ENCODE assay signal across 21 cellular contexts in the genomic region with DNA sequence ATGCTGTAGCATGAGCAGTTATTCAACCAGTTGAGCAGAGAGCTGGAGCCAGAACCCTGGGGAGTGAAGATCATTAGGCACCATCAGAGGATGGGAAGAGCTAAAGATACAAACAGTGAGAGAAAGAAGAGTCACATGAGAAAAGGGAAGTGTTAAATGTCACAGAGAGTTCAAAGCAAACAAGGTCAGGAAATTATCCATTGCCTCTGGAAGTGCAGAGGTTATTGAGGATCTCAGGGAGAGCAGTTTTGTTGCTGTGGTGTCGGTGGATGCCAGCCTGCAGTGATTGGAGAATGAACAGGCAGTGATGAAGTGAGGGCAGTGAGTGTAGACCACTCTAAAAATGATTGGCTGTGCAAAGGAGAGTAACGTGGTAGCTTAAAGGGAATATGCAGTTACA. TPM values are rescaled to one million over a fixed set of nuclear protein-coding genes. Genes with fewer than 3 reads are reported as not detected.
DNase-seq lines count a peak whose midpoint lies in the region; ATAC-seq and TF ChIP-seq lines count a peak whose summit lies in the region.
"Had no signal": no experiment of that assay in that cellular context is flagged by ENCODE, and none has a peak within 500 bp of the region (broad histone marks: within the 10 kb centered on the region; RNA-seq: fewer than 3 reads in every experiment).

No MANE protein-coding gene starts in this region.

- no peak for TF ChIP-seq POLR2A in esophagus muscularis mucosa (IDR thresholded peaks at IDR 0.05; ENCODE audit: low read depth)
- TF ChIP-seq POLR2A in uterus (IDR thresholded peaks at IDR 0.05) = no peak

- no peak for ATAC-seq in Right ventricle myocardium superior (ENCODE audit: poor library complexity)
- no peak for ATAC-seq in HG02938 (IDR thresholded peaks at IDR 0.05; ENCODE audit: unreplicated experiment)
- ATAC-seq: A549, HCT116 had no signal

- no peaks in the 10 kb centered on the region for H3K9me3 ChIP-seq in left ventricle myocardium inferior (replicated peaks)
- H3K9me3 ChIP-seq in esophagus muscularis mucosa = no peaks in the 10 kb centered on the region
- H3K9me3 ChIP-seq in uterus = no peaks in the 10 kb centered on the region
- H3K9me3 ChIP-seq: A549, BE2C, SJSA1 had no signal

- TF ChIP-seq CTCF in left ventricle myocardium inferior (IDR thresholded peaks at IDR 0.05; ENCODE audit: borderline replicate concordance) = no peak
- no peak for TF ChIP-seq CTCF in esophagus muscularis mucosa (IDR thresholded peaks at IDR 0.05)
- no peak for TF ChIP-seq CTCF in uterus (IDR thresholded peaks at IDR 0.05)

- no peaks in the 10 kb centered on the region for H3K27me3 ChIP-seq in left ventricle myocardium inferior (ENCODE audit: low read depth)
- H3K27me3 ChIP-seq in esophagus muscularis mucosa = no peaks in the 10 kb centered on the region
- H3K27me3 ChIP-seq in uterus = no peaks in the 10 kb centered on the region
- H3K27me3 ChIP-seq: BE2C, SJSA1 had no signal

- TF ChIP-seq EP300 in esophagus muscularis mucosa (IDR thresholded peaks at IDR 0.05) = no peak

- peak overlapping the region; percentile 93 for H3K27ac ChIP-seq in left ventricle myocardium inferior (replicated peaks)
- peak overlapping the region; percentile 44 for H3K27ac ChIP-seq in angular gyrus (ENCODE audit: low read depth, low read length)
- peak overlapping the region; percentile 43 to 91 (median 77) for H3K27ac ChIP-seq in esophagus muscularis mucosa (replicated peaks in 1 of 4)
- H3K27ac ChIP-seq in uterus = peak overlapping the region; percentile 95 to 99
- H3K27ac ChIP-seq: A549, SJSA1 had no signal

- DNase-seq in left ventricle myocardium inferior = no peak
- DNase-seq in Right ventricle myocardium superior = no peak
- DNase-seq in esophagus muscularis mucosa (ENCODE audit: extremely low spot score) = no peak
- no peak for DNase-seq in uterus
- DNase-seq in activated CD4-positive, alpha-beta T cell treated with anti-CD3 and anti-CD28 coated beads for 48 hours = no peak
- DNase-seq in NCI-H1417 treated with DMSO at 0.1 percent for 48 hours (lab: John Stamatoyannopoulos, UW) = no peak
- DNase-seq: BE2C, DMS53, GDM1, MM.1S, NCI-H1105, NCI-H2029 treated with DMSO at 0.1 percent for 48 hours, NCI-H2227 treated with DMSO at 0.1 percent for 48 hours, NCI-H510A, NCI-H774, OCI-M1 had no signal

- H3K4me1 ChIP-seq in left ventricle myocardium inferior (peaks cover 92% of the 10 kb centered on the region), esophagus muscularis mucosa (peaks cover 52 to 100% (median 93%) of the 10 kb centered on the region in 4 donors), uterus (peaks cover 0 to 5% of the 10 kb centered on the region in 2 donors)
- H3K4me1 ChIP-seq: A549 had no signal

- no peak overlapping the region for H3K4me3 ChIP-seq in left ventricle myocardium inferior
- H3K4me3 ChIP-seq in esophagus muscularis mucosa = no peak overlapping the region
- H3K4me3 ChIP-seq in uterus = no peak overlapping the region
- H3K4me3 ChIP-seq: A549, SJSA1 had no signal

- WGBS in esophagus muscularis mucosa = 43% methylated on average over 2 of the region's 2 CpGs

- intact Hi-C loops in left ventricle myocardium inferior (cut with micrococcal nuclease) = no loop called here
- intact Hi-C loops in Right ventricle myocardium superior (cut with DNase I) = no loop called here
- intact Hi-C loops in esophagus muscularis mucosa (cut with DNase I) = no loop called here
- intact Hi-C loops in uterus (cut with DNase I; ENCODE audit: low total_unique reads) = no loop called here

- H3K36me3 ChIP-seq in left ventricle myocardium inferior = peaks cover 40% of the 10 kb centered on the region
- H3K36me3 ChIP-seq in esophagus muscularis mucosa = peaks cover 10 to 70% (median 30%) of the 10 kb centered on the region in 4 donors
- no peaks in the 10 kb centered on the region for H3K36me3 ChIP-seq in uterus
- H3K36me3 ChIP-seq: BE2C, SJSA1 had no signal

RNA-seq across cellular contexts. Expression of a gene that starts 17.7 kb away (rescaled TPM):
- total RNA-seq in left ventricle myocardium inferior (292 TPM), Right ventricle myocardium superior (361 TPM), esophagus muscularis mucosa (1,000 to 10,000 TPM; 1,380 to 2,231 (median 1,856) TPM), uterus (1,000 to 10,000 TPM; 1,025 to 1,777 (median 1,327) TPM)
- total RNA-seq: SJSA1 had no signal

Comparison
In these comparisons a context has a peak if more than half of its experiments do, and no peak if none do; other contexts are left out.
1. H3K27ac ChIP-seq: peak in every context shown above with its lines; median percentile 97 in uterus; 93 in left ventricle myocardium inferior; 77 in esophagus muscularis mucosa; 44 in angular gyrus.